In the genomic region with DNA sequence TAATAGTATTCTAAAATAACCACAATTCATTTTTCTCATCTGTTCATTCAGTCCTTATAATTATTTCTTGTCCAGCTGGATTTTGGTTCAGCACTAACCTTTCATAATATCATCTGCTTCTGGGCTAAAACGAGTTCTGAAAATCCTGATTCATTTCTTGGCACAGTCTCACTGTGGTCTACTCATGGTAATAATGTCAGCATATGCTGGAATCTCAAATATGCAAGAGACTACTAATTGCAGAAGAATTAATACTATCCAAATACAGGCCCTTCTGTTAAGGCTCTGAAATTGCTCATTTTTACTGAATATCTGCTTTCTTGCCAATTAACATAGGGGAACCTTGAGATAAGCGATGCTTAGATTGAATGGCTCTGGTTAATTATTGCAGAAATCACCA, we compare ENCODE assay signal across 15 cellular contexts.
DNase-seq lines count a peak whose midpoint lies in the region; TF ChIP-seq lines count a peak whose summit lies in the region.
"Had no signal": no experiment of that assay in that cellular context is flagged by ENCODE, and none has a peak within 500 bp of the region (broad histone marks: within the 10 kb centered on the region; RNA-seq: fewer than 3 reads in every experiment).

No MANE protein-coding gene starts in this region.

- H3K27me3 ChIP-seq in brain microvascular endothelial cell (replicated peaks) = no peaks in the 10 kb centered on the region
- H3K27me3 ChIP-seq in suprapubic skin = no peaks in the 10 kb centered on the region
- H3K27me3 ChIP-seq in A673 (replicated peaks; ENCODE audit: insufficient read depth, low read depth, low read length, poor library complexity) = no peaks in the 10 kb centered on the region
- H3K27me3 ChIP-seq: BE2C had no signal

- H3K36me3 ChIP-seq in brain microvascular endothelial cell (replicated peaks) = no peaks in the 10 kb centered on the region
- H3K36me3 ChIP-seq in suprapubic skin = no peaks in the 10 kb centered on the region
- H3K36me3 ChIP-seq in A673 (ENCODE audit: insufficient read depth, low read length, poor library complexity, severe bottlenecking) = no peaks in the 10 kb centered on the region
- H3K36me3 ChIP-seq: BE2C had no signal

- no peaks in the 10 kb centered on the region for H3K4me1 Mint-ChIP-seq in type B pancreatic cell (ENCODE audit: unreplicated experiment)
- H3K4me1 Mint-ChIP-seq: activated CD8-positive, alpha-beta memory T cell treated with anti-CD3 and anti-CD28 coated beads, Interleukin-2, amount 10 ng/mL, durations not matched to agents 7 days and 5 days; central memory CD8-positive, alpha-beta T cell had no signal

- TF ChIP-seq POLR2A in suprapubic skin (IDR thresholded peaks at IDR 0.05) = no peak

- no peaks in the 10 kb centered on the region for H3K27me3 Mint-ChIP-seq in type B pancreatic cell
- H3K27me3 Mint-ChIP-seq: activated CD8-positive, alpha-beta memory T cell treated with anti-CD3 and anti-CD28 coated beads, Interleukin-2, amount 10 ng/mL, durations not matched to agents 7 days and 5 days; central memory CD8-positive, alpha-beta T cell had no signal

- H3K27ac Mint-ChIP-seq in type B pancreatic cell = no peak overlapping the region
- H3K27ac Mint-ChIP-seq: activated CD8-positive, alpha-beta memory T cell treated with anti-CD3 and anti-CD28 coated beads, Interleukin-2, amount 10 ng/mL, durations not matched to agents 7 days and 5 days; activated naive CD4-positive, alpha-beta T cell treated with anti-CD3 and anti-CD28 coated beads for 36 hours had no signal

- DNase-seq in AG08396 (ENCODE audit: low spot score) (peak; percentile 13), HT1080 (ENCODE audit: low read depth) (peak; percentile 80), brain microvascular endothelial cell (peak; percentile 77), hepatic stellate cell (ENCODE audit: low spot score) (peak; percentile 12), type B pancreatic cell (ENCODE audit: extremely low spot score, unreplicated experiment) (no peak), mesenteric fat pad (ENCODE audit: low spot score) (no peak), suprapubic skin (ENCODE audit: low spot score in 2 of 2) (no peak), A673 (ENCODE audit: low spot score) (no peak)
- DNase-seq: activated CD8-positive, alpha-beta memory T cell treated with anti-CD3 and anti-CD28 coated beads, Interleukin-2, amount 10 ng/mL, durations not matched to agents 7 days and 5 days; activated naive CD4-positive, alpha-beta T cell treated with anti-CD3 and anti-CD28 coated beads for 36 hours; BE2C; NCI-H1417; NCI-H345; nucleus accumbens had no signal

- TF ChIP-seq CTCF in brain microvascular endothelial cell (IDR thresholded peaks at IDR 0.05; ENCODE audit: low read depth, low read length, missing control alignments) (no peak), type B pancreatic cell (conservative IDR thresholded peaks at IDR 0.05) (no peak), suprapubic skin (IDR thresholded peaks at IDR 0.05) (no peak), A673 (conservative IDR thresholded peaks at IDR 0.05; ENCODE audit: low read depth, low read length) (no peak)

- in situ Hi-C loops in brain microvascular endothelial cell (cut with HindIII; ENCODE audit: low pct_ligation_motif_present, low sequenced_read_pairs) = no loop called here

- CTCF ChIA-PET in A673 (lab: Charles Lee) = no interaction called here

- BruUV-seq in A673 (replicated peaks; lab: Mats Ljungman, UMichigan) = no TSS peak

- H3K27ac ChIP-seq in brain microvascular endothelial cell (no peak overlapping the region), suprapubic skin (no peak overlapping the region), A673 (ENCODE audit: low read depth, low read length, poor library complexity, severe bottlenecking) (no peak overlapping the region)

- no peak overlapping the region for H3K4me3 Mint-ChIP-seq in type B pancreatic cell
- H3K4me3 Mint-ChIP-seq: activated CD8-positive, alpha-beta memory T cell treated with anti-CD3 and anti-CD28 coated beads, Interleukin-2, amount 10 ng/mL, durations not matched to agents 7 days and 5 days; activated naive CD4-positive, alpha-beta T cell treated with anti-CD3 and anti-CD28 coated beads for 36 hours; central memory CD8-positive, alpha-beta T cell had no signal

- no peaks in the 10 kb centered on the region for H3K36me3 Mint-ChIP-seq in type B pancreatic cell
- H3K36me3 Mint-ChIP-seq: activated CD8-positive, alpha-beta memory T cell treated with anti-CD3 and anti-CD28 coated beads, Interleukin-2, amount 10 ng/mL, durations not matched to agents 7 days and 5 days had no signal

- intact Hi-C loops in A673 (cut with micrococcal nuclease; ENCODE audit: unreplicated experiment) = no loop called here

- no peak for TF ChIP-seq EP300 in suprapubic skin (IDR thresholded peaks at IDR 0.05)

- H3K4me1 ChIP-seq in suprapubic skin (no peaks in the 10 kb centered on the region), A673 (ENCODE audit: insufficient read depth, low read length, poor library complexity, severe bottlenecking) (no peaks in the 10 kb centered on the region)
- H3K4me1 ChIP-seq: BE2C had no signal

- WGBS in suprapubic skin = 50% methylated on average over 2 of the region's 2 CpGs

- no peaks in the 10 kb centered on the region for H3K9me3 Mint-ChIP-seq in type B pancreatic cell

- POLR2A ChIA-PET in A673 (lab: Charles Lee; ENCODE audit: low non-redundant PET) = no interaction called here

- H3K9me3 ChIP-seq in suprapubic skin (no peaks in the 10 kb centered on the region), A673 (ENCODE audit: low read depth, low read length, poor library complexity, severe bottlenecking) (peaks cover 8% of the 10 kb centered on the region)
- H3K9me3 ChIP-seq: BE2C had no signal

- H3K4me3 ChIP-seq in brain microvascular endothelial cell (ENCODE audit: low read depth, low read length) (no peak overlapping the region), suprapubic skin (no peak overlapping the region), A673 (ENCODE audit: low read depth, low read length, poor library complexity, severe bottlenecking) (no peak overlapping the region)

Comparison
In these comparisons a context has a peak if more than half of its experiments do, and no peak if none do; other contexts are left out.
1. DNase-seq: peak in AG08396 (single experiment), HT1080 (single experiment), brain microvascular endothelial cell (single experiment) and hepatic stellate cell (single experiment); none in type B pancreatic cell (single experiment), mesenteric fat pad (single experiment), suprapubic skin (0 of 2) and A673 (single experiment).